10 cellular contexts compared by ENCODE assay signal in genomic region chr12:73935817-73936216, GRCh38.
A peak's percentile ranks its signal among the peaks of the same experiment; 100 is the strongest.
DNase-seq lines count a peak whose midpoint lies in the region; ATAC-seq, FAIRE-seq and TF ChIP-seq lines count a peak whose summit lies in the region.
"Had no signal": no experiment of that assay in that cellular context is flagged by ENCODE, and none has a peak within 500 bp of the region (broad histone marks: within the 10 kb centered on the region; RNA-seq: fewer than 3 reads in every experiment).

No MANE protein-coding gene starts in this region.

- H3K9me3 ChIP-seq in keratinocyte (ENCODE audit: control insufficient read depth, low read depth, low read length) = no peaks in the 10 kb centered on the region
- no peaks in the 10 kb centered on the region for H3K9me3 ChIP-seq in esophagus muscularis mucosa
- H3K9me3 ChIP-seq: SJCRH30 had no signal

- dilution Hi-C loops in keratinocyte (cut with MboI; ENCODE audit: extremely low pct_ligation_motif_present, low sequenced_read_pairs) = no loop called here

- H3K4me3 ChIP-seq in keratinocyte (ENCODE audit: control insufficient read depth in 2 of 3, extremely low read depth in 1 of 3, insufficient read depth in 2 of 3, low read depth in 1 of 3, low read length in 3 of 3) = no peak overlapping the region
- no peak overlapping the region for H3K4me3 ChIP-seq in esophagus muscularis mucosa
- H3K4me3 ChIP-seq: SJCRH30 had no signal

- no peaks in the 10 kb centered on the region for H3K36me3 ChIP-seq in keratinocyte (ENCODE audit: control insufficient read depth in 2 of 2, extremely low read depth in 1 of 2, insufficient read depth in 2 of 2, low read length in 2 of 2)
- no peaks in the 10 kb centered on the region for H3K36me3 ChIP-seq in esophagus muscularis mucosa
- H3K36me3 ChIP-seq: SJCRH30 had no signal

- 22% methylated on average over 1 of the region's 1 CpG for WGBS in esophagus muscularis mucosa

- no peak overlapping the region for H2AFZ ChIP-seq in keratinocyte (ENCODE audit: control insufficient read depth, low read length)

- H3K27ac ChIP-seq in keratinocyte (ENCODE audit: control insufficient read depth, insufficient read depth, low read length) (no peak overlapping the region), esophagus muscularis mucosa (replicated peaks in 1 of 4) (no peak overlapping the region)
- H3K27ac ChIP-seq: SJCRH30 had no signal

- no peaks in the 10 kb centered on the region for H4K20me1 ChIP-seq in keratinocyte (ENCODE audit: control insufficient read depth, extremely low read depth, insufficient read depth, low read length)

- TF ChIP-seq EP300 in esophagus muscularis mucosa (IDR thresholded peaks at IDR 0.05) = no peak

- FAIRE-seq in keratinocyte (lab: Jason Lieb, UNC) = no peak

- no peak overlapping the region for H3K4me2 ChIP-seq in keratinocyte (ENCODE audit: control insufficient read depth, extremely low read depth, insufficient read depth, low read depth, low read length)

- H3K79me2 ChIP-seq in keratinocyte (ENCODE audit: control insufficient read depth, insufficient read depth, low read length) = no peaks in the 10 kb centered on the region

- no peaks in the 10 kb centered on the region for H3K4me1 ChIP-seq in keratinocyte (ENCODE audit: control insufficient read depth, extremely low read depth, insufficient read depth, low read length)
- H3K4me1 ChIP-seq in esophagus muscularis mucosa = no peaks in the 10 kb centered on the region
- H3K4me1 ChIP-seq: SJCRH30 had no signal

- TF ChIP-seq CTCF in keratinocyte (optimal IDR thresholded peaks at IDR 0.05 in 1 of 3, IDR thresholded peaks at IDR 0.05 in 1 of 3, conservative IDR thresholded peaks at IDR 0.05 in 1 of 3; ENCODE audit: extremely low read depth in 1 of 3, insufficient read depth in 2 of 3, low read length in 3 of 3) (peak in 2 of 3 experiments; percentile 22 to 53), esophagus muscularis mucosa (IDR thresholded peaks at IDR 0.05) (no peak)

- intact Hi-C loops in esophagus muscularis mucosa (cut with DNase I) = no loop called here

- no peaks in the 10 kb centered on the region for H3K9me1 ChIP-seq in keratinocyte (ENCODE audit: control insufficient read depth, extremely low read depth, insufficient read depth, low read length)

- H3K9ac ChIP-seq in keratinocyte (ENCODE audit: control insufficient read depth, extremely low read depth, insufficient read depth, low read length) = no peak overlapping the region

- H3K27me3 ChIP-seq in keratinocyte (ENCODE audit: control insufficient read depth, extremely low read depth, insufficient read depth, low read length) = no peaks in the 10 kb centered on the region
- H3K27me3 ChIP-seq in esophagus muscularis mucosa = no peaks in the 10 kb centered on the region
- H3K27me3 ChIP-seq: SJCRH30 had no signal

- DNase-seq in DMS153 treated with DMSO at 0.1 percent for 48 hours (lab: John Stamatoyannopoulos, UW; ENCODE audit: unreplicated experiment) (peak; percentile 36), NCI-H1105 treated with DMSO at 0.1 percent for 48 hours (lab: John Stamatoyannopoulos, UW) (peak; percentile 74), SHP77 treated with DMSO at 0.1 percent for 48 hours (lab: John Stamatoyannopoulos, UW) (peak; percentile 83), keratinocyte (ENCODE audit: low read depth, low spot score) (no peak), AG08395 (ENCODE audit: low spot score) (no peak), esophagus muscularis mucosa (ENCODE audit: extremely low spot score) (no peak)
- DNase-seq in stimulated activated CD8-positive, alpha-beta memory T cell treated with anti-CD3 and anti-CD28 coated beads, Interleukin-4, amount 100 ng/mL, for 48 hours = no peak
- DNase-seq: activated T-cell treated with anti-CD3 and anti-CD28 coated beads for 4 hours, SJCRH30 had no signal

- no peak for ATAC-seq in GM18520 (IDR thresholded peaks at IDR 0.05; ENCODE audit: unreplicated experiment)

- TF ChIP-seq POLR2A in esophagus muscularis mucosa (IDR thresholded peaks at IDR 0.05; ENCODE audit: low read depth) = no peak

Comparison
In these comparisons a context has a peak if more than half of its experiments do, and no peak if none do; other contexts are left out.
1. DNase-seq: peak in DMS153 treated with DMSO at 0.1 percent for 48 hours (single experiment), NCI-H1105 treated with DMSO at 0.1 percent for 48 hours (single experiment) and SHP77 treated with DMSO at 0.1 percent for 48 hours (single experiment); none in keratinocyte (single experiment), AG08395 (single experiment), stimulated activated CD8-positive, alpha-beta memory T cell treated with anti-CD3 and anti-CD28 coated beads, Interleukin-4, amount 100 ng/mL, for 48 hours (single experiment) and esophagus muscularis mucosa (single experiment).
2. CTCF ChIP-seq: peak in keratinocyte (2 of 3); none in esophagus muscularis mucosa (0 of 3).